In genomic region chr5:170632985-170633234, GRCh38 we compare ENCODE assay signal across 8 cellular contexts.
DNase-seq lines count a peak whose midpoint lies in the region; ATAC-seq and TF ChIP-seq lines count a peak whose summit lies in the region.

No MANE protein-coding gene starts in this region.

- peak; percentile 94 for TF ChIP-seq CTCF in GM12875 (IDR thresholded peaks at IDR 0.05; ENCODE audit: borderline replicate concordance, insufficient read depth, low read depth, low read length)
- TF ChIP-seq CTCF in epithelial cell of esophagus (IDR thresholded peaks at IDR 0.05; ENCODE audit: insufficient read depth, low read depth, low read length, missing control alignments), result peak; percentile 78
- peak; percentile 92 for TF ChIP-seq CTCF in natural killer cell (IDR thresholded peaks at IDR 0.05)

- peak overlapping the region; percentile 79 for H3K4me3 Mint-ChIP-seq in natural killer cell

- H3K4me1 ChIP-seq in HUES48 (ENCODE audit: control insufficient read depth, insufficient read depth, low read length), result peaks cover 20% of the 10 kb centered on the region
- H3K4me1 ChIP-seq in stomach smooth muscle (ENCODE audit: control insufficient read depth, insufficient read depth, low read length), result peaks cover 33% of the 10 kb centered on the region

- H3K4me1 Mint-ChIP-seq in natural killer cell, result peaks cover 21% of the 10 kb centered on the region in 2 donors

- no peaks in the 10 kb centered on the region for H3K9me3 Mint-ChIP-seq in natural killer cell

- peak; percentile 12 to 13 for DNase-seq in activated CD8-positive, alpha-beta memory T cell treated with anti-CD3 and anti-CD28 coated beads for 4 hours (ENCODE audit: low read depth in 2 of 2)
- DNase-seq in epithelial cell of esophagus (ENCODE audit: low read depth), result peak; percentile 9
- peak; percentile 38 for DNase-seq in natural killer cell
- DNase-seq in globus pallidus (ENCODE audit: low spot score), result no peak
- DNase-seq in NCI-H2196 (lab: John Stamatoyannopoulos, UW; ENCODE audit: unreplicated experiment), result no peak

- H3K27me3 ChIP-seq in HUES48 (ENCODE audit: control insufficient read depth, insufficient read depth, low read length) (no peaks in the 10 kb centered on the region), stomach smooth muscle (ENCODE audit: control insufficient read depth in 1 of 2, insufficient read depth in 2 of 2, low read length in 2 of 2) (no peaks in the 10 kb centered on the region)

- H3K9ac ChIP-seq in HUES48 (ENCODE audit: low read depth, low read length), result no peak overlapping the region
- peak overlapping the region in 1 of 2 donors; percentile 64 for H3K9ac ChIP-seq in stomach smooth muscle (ENCODE audit: low read length in 2 of 2)

- H3K27ac ChIP-seq in HUES48 (ENCODE audit: low read depth, low read length) (no peak overlapping the region), stomach smooth muscle (ENCODE audit: low read length) (peak overlapping the region; percentile 67)

- ATAC-seq in natural killer cell, result peak; percentile 49 to 81 (median 63)

- intact Hi-C loops in natural killer cell (cut with micrococcal nuclease), result loop anchor here (1.0 to 5.0 kb wide), 2 partner anchors 198 to 406 kb away; no protein-coding TSS in a partner anchor

- no peaks in the 10 kb centered on the region for H3K36me3 Mint-ChIP-seq in natural killer cell

- H3K27ac Mint-ChIP-seq in natural killer cell, result peak overlapping the region in 1 of 2 donors; percentile 79

- H3K4me3 ChIP-seq in GM12875 (ENCODE audit: low read depth, low read length), result no peak overlapping the region
- H3K4me3 ChIP-seq in HUES48 (ENCODE audit: low read depth, low read length), result peak overlapping the region; percentile 73
- H3K4me3 ChIP-seq in epithelial cell of esophagus (ENCODE audit: low read length), result no peak overlapping the region
- H3K4me3 ChIP-seq in stomach smooth muscle (ENCODE audit: low read length in 2 of 2), result peak overlapping the region; percentile 28 to 70

- H3K36me3 ChIP-seq in HUES48 (ENCODE audit: control insufficient read depth, insufficient read depth, low read length), result no peaks in the 10 kb centered on the region
- no peaks in the 10 kb centered on the region for H3K36me3 ChIP-seq in stomach smooth muscle (ENCODE audit: control insufficient read depth in 2 of 2, insufficient read depth in 2 of 2, low read length in 2 of 2)

- H3K9me3 ChIP-seq in HUES48 (ENCODE audit: control insufficient read depth, insufficient read depth, low read length) (no peaks in the 10 kb centered on the region), stomach smooth muscle (ENCODE audit: control insufficient read depth in 2 of 2, low read length in 2 of 2) (no peaks in the 10 kb centered on the region)

- peaks cover 7 to 24% of the 10 kb centered on the region in 2 donors for H3K27me3 Mint-ChIP-seq in natural killer cell (ENCODE audit: low read depth in 2 of 2)

Comparison
In these comparisons a context has a peak if more than half of its experiments do, and no peak if none do; other contexts are left out.
1. H3K4me3 ChIP-seq: peak in HUES48 (single experiment) and stomach smooth muscle (2 of 2); none in GM12875 (single experiment) and epithelial cell of esophagus (single experiment).
2. DNase-seq: peak in activated CD8-positive, alpha-beta memory T cell treated with anti-CD3 and anti-CD28 coated beads for 4 hours (2 of 2), epithelial cell of esophagus (single experiment) and natural killer cell (single experiment); none in globus pallidus (single experiment) and NCI-H2196 (single experiment).
3. Peak in every context shown above with its lines, with median percentiles within 50 percentile points of each other: CTCF ChIP-seq.